ENCODE assay signal across 29 cellular contexts in genomic region chr7:42587826-42588225, GRCh38.
"Had no signal": no experiment of that assay in that cellular context is flagged by ENCODE, and none has a peak within 500 bp of the region (broad histone marks: within the 10 kb centered on the region; RNA-seq: fewer than 3 reads in every experiment).

No MANE protein-coding gene starts in this region.

- H3K9me3 ChIP-seq: pancreas, prostate gland, stomach, testis, upper lobe of right lung, uterus had no signal

- H3K79me2 ChIP-seq: hepatocyte had no signal

- H3K4me1 Mint-ChIP-seq: mesothelial cell of epicardium; naive B cell; natural killer cell; stimulated activated naive B cell treated with anti-CD40 and anti-IgM and Interleukin-4, amounts not matched to agents 10 μg/mL and 1 μg/mL and 100 μg/mL, for 72 hours had no signal

- DNase-seq: islet precursor cell; left ventricle myocardium superior; lower lobe of right lung; mesendoderm; naive B cell; natural killer cell; nucleus accumbens; pancreas; posterior cingulate gyrus; retina; right cardiac atrium; stimulated activated CD4-positive, alpha-beta T cell treated with anti-CD3 and anti-CD28 coated beads, Interleukin-12 subunit alpha, Interleukin-12 subunit beta, amount 100 ng/mL, for 4 hours; stimulated activated CD4-positive, alpha-beta T cell treated with anti-CD3 and anti-CD28 coated beads, Interleukin-15, amount 100 ng/mL, for 24 hours; stimulated activated CD4-positive, alpha-beta T cell treated with anti-CD3 and anti-CD28 coated beads, Interleukin-2, amount 100 ng/mL, for 24 hours; stimulated activated CD4-positive, alpha-beta T cell treated with anti-CD3 and anti-CD28 coated beads, Interleukin-4, amount 100 ng/mL, for 1 hour; stimulated activated naive B cell treated with anti-CD40 and anti-IgM and Interleukin-4, amounts not matched to agents 10 μg/mL and 1 μg/mL and 100 μg/mL, for 72 hours; stimulated activated naive CD8-positive, alpha-beta T cell treated with anti-CD3 and anti-CD28 coated beads, Interleukin-15, Interleukin-2, amounts not matched to agents 100 U/mL and 50 U/mL, for 24 hours; stomach; testis; tibial artery; trophoblast cell; upper lobe of right lung; uterus had no signal

- H3K36me3 ChIP-seq: lower lobe of right lung, pancreas, prostate gland, stomach, tibial artery, upper lobe of right lung, uterus had no signal

- H2AFZ ChIP-seq: hepatocyte had no signal

- H3K4me2 ChIP-seq: hepatocyte had no signal

- H3K27ac ChIP-seq: hepatocyte, lower lobe of right lung, pancreas, prostate gland, skin epidermis, stomach, testis, tibial artery, upper lobe of right lung, uterus had no signal

- H3K36me3 Mint-ChIP-seq: naive B cell; stimulated activated naive B cell treated with anti-CD40 and anti-IgM and Interleukin-4, amounts not matched to agents 10 μg/mL and 1 μg/mL and 100 μg/mL, for 72 hours had no signal

- H3K4me1 ChIP-seq: lower lobe of right lung, pancreas, prostate gland, stomach, testis, tibial artery, upper lobe of right lung, uterus had no signal

- H3K27me3 ChIP-seq: hepatocyte, pancreas, stomach, tibial artery, upper lobe of right lung, uterus had no signal

- H3K27me3 Mint-ChIP-seq: naive B cell; stimulated activated naive B cell treated with anti-CD40 and anti-IgM and Interleukin-4, amounts not matched to agents 10 μg/mL and 1 μg/mL and 100 μg/mL, for 72 hours had no signal

- H3K27ac Mint-ChIP-seq: mesothelial cell of epicardium; naive B cell; natural killer cell; stimulated activated naive B cell treated with anti-CD40 and anti-IgM and Interleukin-4, amounts not matched to agents 10 μg/mL and 1 μg/mL and 100 μg/mL, for 72 hours had no signal

- ATAC-seq: left lobe of liver; left ventricle myocardium superior; lower lobe of right lung; natural killer cell; pancreas; right cardiac atrium; sciatic nerve; stimulated activated naive B cell treated with anti-CD40 and anti-IgM and Interleukin-4, amounts not matched to agents 10 μg/mL and 1 μg/mL and 100 μg/mL, for 72 hours; stimulated activated naive CD8-positive, alpha-beta T cell treated with anti-CD3 and anti-CD28 coated beads, Interleukin-15, Interleukin-2, amounts not matched to agents 100 U/mL and 50 U/mL, for 24 hours; upper lobe of right lung had no signal

- H3K4me3 Mint-ChIP-seq: mesothelial cell of epicardium; naive B cell; natural killer cell; stimulated activated naive B cell treated with anti-CD40 and anti-IgM and Interleukin-4, amounts not matched to agents 10 μg/mL and 1 μg/mL and 100 μg/mL, for 72 hours had no signal

- H3K4me3 ChIP-seq: hepatocyte, lower lobe of right lung, pancreas, prostate gland, skin epidermis, stomach, testis, tibial artery, upper lobe of right lung, uterus had no signal
